In the genomic region with DNA sequence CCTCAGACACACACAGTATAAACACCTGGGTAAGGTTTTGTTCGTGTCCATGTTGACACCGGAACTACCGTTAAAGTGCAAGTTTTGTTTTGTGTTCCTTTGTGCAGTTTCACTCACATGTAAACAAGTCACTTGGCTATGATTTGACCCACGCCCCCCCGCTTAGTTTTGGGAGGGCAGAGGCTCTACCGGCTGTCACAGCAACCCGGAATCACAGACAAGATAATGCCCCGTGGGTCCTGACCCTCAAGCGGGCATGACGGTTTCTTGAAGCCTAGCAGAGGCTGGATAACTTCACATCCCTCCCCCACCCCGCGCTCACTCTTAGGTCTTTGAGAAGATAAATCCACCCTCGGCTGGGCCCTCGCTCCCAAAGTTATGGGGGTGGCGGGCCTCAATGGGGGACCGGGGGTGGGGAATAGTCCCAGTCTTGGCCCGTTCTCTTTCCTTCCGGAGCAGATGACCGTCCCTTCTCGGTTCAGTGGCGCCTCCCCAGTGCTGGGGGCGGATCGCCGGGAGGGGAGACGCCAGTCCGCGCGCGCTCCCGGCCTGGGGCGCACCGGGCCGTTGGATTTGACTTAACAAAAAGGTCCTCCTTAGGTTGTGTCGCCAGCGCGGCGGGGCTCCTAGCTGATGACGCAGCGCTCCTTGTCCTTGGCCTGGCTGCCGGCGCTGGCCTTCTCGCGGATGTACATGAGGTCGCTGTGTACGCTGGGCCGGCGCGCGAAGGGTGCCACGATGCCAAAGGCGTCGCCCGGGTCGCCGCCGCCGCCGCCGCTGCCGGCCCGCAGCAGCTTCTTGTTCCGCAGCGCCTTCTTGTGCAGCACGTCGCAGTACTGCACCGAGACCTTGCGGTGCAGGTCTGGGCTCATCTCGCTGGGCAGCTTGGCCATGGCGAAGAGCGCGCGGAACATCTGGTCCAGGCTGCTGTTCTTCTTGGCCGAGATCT, we compare ENCODE assay signal across 9 cellular contexts. TPM values are rescaled to one million over a fixed set of nuclear protein-coding genes. Genes with fewer than 3 reads are reported as not detected.
DNase-seq lines count a peak whose midpoint lies in the region; ATAC-seq lines count a peak whose summit lies in the region.
"Had no signal": no experiment of that assay in that cellular context is flagged by ENCODE, and none has a peak within 500 bp of the region (broad histone marks: within the 10 kb centered on the region; RNA-seq: fewer than 3 reads in every experiment).

No MANE protein-coding gene starts in this region.

- WGBS in ectodermal cell, 2 experiments: 7% methylated on average over 73 of the region's 73 CpGs

- DNase-seq in DMS79 treated with DMSO at 0.1 percent for 48 hours (lab: John Stamatoyannopoulos, UW): peak; percentile 5
- DNase-seq in SHP77 treated with DMSO at 0.1 percent for 48 hours (lab: John Stamatoyannopoulos, UW): peak; percentile 70
- peak; percentile 36 to 58 for DNase-seq in lung microvascular endothelial cell (ENCODE audit: low read depth in 2 of 2)
- no peak for DNase-seq in NCI-H2107 (lab: John Stamatoyannopoulos, UW)
- DNase-seq in HAP-1 (ENCODE audit: low spot score in 2 of 2): no peak

- H3K4me1 ChIP-seq in ectodermal cell (ENCODE audit: control insufficient read depth, insufficient read depth, low read length) (peaks cover 22% of the 10 kb centered on the region), HAP-1 (peaks cover 11% of the 10 kb centered on the region)

- peak overlapping the region; percentile 36 for H3K4me3 ChIP-seq in ectodermal cell (ENCODE audit: insufficient read depth, low read depth, low read length)
- no peak overlapping the region for H3K4me3 ChIP-seq in HAP-1

- no peak overlapping the region for H3K27ac ChIP-seq in ectodermal cell (ENCODE audit: insufficient read depth, low read depth, low read length, poor library complexity, severe bottlenecking)
- peak overlapping the region; percentile 74 for H3K27ac ChIP-seq in temporal lobe (ENCODE audit: low read depth, low read length)
- H3K27ac ChIP-seq: KMS-11 had no signal

- H3K9me3 ChIP-seq in ectodermal cell (ENCODE audit: control insufficient read depth, low read length) (no peaks in the 10 kb centered on the region), HAP-1 (no peaks in the 10 kb centered on the region)

- H3K36me3 ChIP-seq in ectodermal cell (ENCODE audit: control insufficient read depth, insufficient read depth, low read length) (peaks cover 10% of the 10 kb centered on the region), HAP-1 (replicated peaks) (peaks cover 23% of the 10 kb centered on the region)

- peaks cover 33% of the 10 kb centered on the region for H3K27me3 ChIP-seq in ectodermal cell (ENCODE audit: control insufficient read depth, insufficient read depth, low read length, poor library complexity, severe bottlenecking)
- no peaks in the 10 kb centered on the region for H3K27me3 ChIP-seq in HAP-1 (ENCODE audit: low read depth)

- in situ Hi-C loops in HAP-1 (cut with MboI; ENCODE audit: low sequenced_read_pairs): loop anchor here (5.0 kb wide), 3 partner anchors 78 to 148 kb away; no protein-coding TSS in a partner anchor

- ATAC-seq in HG03521 (IDR thresholded peaks at IDR 0.05; ENCODE audit: unreplicated experiment): no peak

RNA-seq across cellular contexts. Expression of a gene that starts 1.4 kb away (rescaled TPM):
- polyA plus RNA-seq in ectodermal cell (2013, experiment 1 of 4): 2.5 TPM
- polyA plus RNA-seq in ectodermal cell (2013, experiment 2 of 4): 2.9 TPM
- 2.6 TPM for polyA plus RNA-seq in ectodermal cell (2013, experiment 3 of 4)
- polyA plus RNA-seq in ectodermal cell (2013, experiment 4 of 4): 3.6 TPM
- 2.6 and 3.8 TPM in 2 replicates for total RNA-seq in lung microvascular endothelial cell
- total RNA-seq in temporal lobe: 7.4 TPM

RNA-seq across cellular contexts. Expression of a gene that starts 18.0 kb away (rescaled TPM):
- polyA plus RNA-seq in ectodermal cell (2013, experiment 1 of 4): 20.9 TPM
- polyA plus RNA-seq in ectodermal cell (2013, experiment 2 of 4): 21.5 TPM
- polyA plus RNA-seq in ectodermal cell (2013, experiment 3 of 4): 21.1 TPM
- polyA plus RNA-seq in ectodermal cell (2013, experiment 4 of 4): 22.0 TPM
- total RNA-seq in lung microvascular endothelial cell (6.8 and 8.3 TPM in 2 replicates), temporal lobe (10.8 TPM)

Comparison
In these comparisons a context has a peak if more than half of its experiments do, and no peak if none do; other contexts are left out.
1. DNase-seq: peak in DMS79 treated with DMSO at 0.1 percent for 48 hours (single experiment), SHP77 treated with DMSO at 0.1 percent for 48 hours (single experiment) and lung microvascular endothelial cell (2 of 2); none in NCI-H2107 (single experiment) and HAP-1 (0 of 2).